9 cellular contexts compared by ENCODE assay signal in genomic region chr6:138590796-138591709, GRCh38.
DNase-seq lines count a peak whose midpoint lies in the region; ATAC-seq and TF ChIP-seq lines count a peak whose summit lies in the region.
"Had no signal": no experiment of that assay in that cellular context is flagged by ENCODE, and none has a peak within 500 bp of the region (broad histone marks: within the 10 kb centered on the region; RNA-seq: fewer than 3 reads in every experiment).

No MANE protein-coding gene starts in this region.

- ATAC-seq in HG03108 (IDR thresholded peaks at IDR 0.05; ENCODE audit: unreplicated experiment): peak; percentile 28
- ATAC-seq in GM18868 (IDR thresholded peaks at IDR 0.05; ENCODE audit: unreplicated experiment): no peak
- no peak for ATAC-seq in HG03460 (IDR thresholded peaks at IDR 0.05; ENCODE audit: unreplicated experiment)

- H3K27ac ChIP-seq in DOHH2 (ENCODE audit: low read depth, low read length): no peak overlapping the region

- H3K4me1 Mint-ChIP-seq in activated CD4-positive, alpha-beta memory T cell treated with anti-CD3 and anti-CD28 coated beads, Interleukin-2, amount 10 ng/mL, durations not matched to agents 7 days and 5 days: peaks cover 46% of the 10 kb centered on the region
- peaks cover 35% of the 10 kb centered on the region for H3K4me1 Mint-ChIP-seq in neural crest cell

- no peak overlapping the region for H3K4me2 ChIP-seq in DOHH2 (ENCODE audit: low read length)

- H3K4me1 ChIP-seq in DOHH2 (ENCODE audit: control insufficient read depth, low read length): peaks cover 20% of the 10 kb centered on the region

- POLR2A ChIA-PET in activated CD4-positive, alpha-beta memory T cell treated with anti-CD3 and anti-CD28 coated beads, Interleukin-2, amount 10 ng/mL, durations not matched to agents 7 days and 5 days (lab: Charles Lee): no interaction called here

- H3K4me3 Mint-ChIP-seq in activated CD4-positive, alpha-beta memory T cell treated with anti-CD3 and anti-CD28 coated beads, Interleukin-2, amount 10 ng/mL, durations not matched to agents 7 days and 5 days: no peak overlapping the region
- peak overlapping the region; percentile 11 for H3K4me3 Mint-ChIP-seq in neural crest cell
- H3K4me3 Mint-ChIP-seq: stimulated activated naive CD8-positive, alpha-beta T cell treated with anti-CD3 and anti-CD28 coated beads, Interleukin-15, Interleukin-2, amounts not matched to agents 100 ng/mL and 50 ng/mL, for 24 hours had no signal

- H3K9me3 Mint-ChIP-seq in activated CD4-positive, alpha-beta memory T cell treated with anti-CD3 and anti-CD28 coated beads, Interleukin-2, amount 10 ng/mL, durations not matched to agents 7 days and 5 days: no peaks in the 10 kb centered on the region
- no peaks in the 10 kb centered on the region for H3K9me3 Mint-ChIP-seq in neural crest cell
- H3K9me3 Mint-ChIP-seq: stimulated activated naive CD8-positive, alpha-beta T cell treated with anti-CD3 and anti-CD28 coated beads, Interleukin-15, Interleukin-2, amounts not matched to agents 100 ng/mL and 50 ng/mL, for 24 hours had no signal

- H3K79me2 ChIP-seq in DOHH2 (ENCODE audit: control insufficient read depth, low read length): no peaks in the 10 kb centered on the region

- H3K36me3 ChIP-seq in DOHH2 (ENCODE audit: control insufficient read depth, low read length): no peaks in the 10 kb centered on the region

- H3K4me3 ChIP-seq in DOHH2 (ENCODE audit: low read length) (no peak overlapping the region), fibroblast of the aortic adventitia (ENCODE audit: low read depth, low read length) (no peak overlapping the region)

- H3K27me3 ChIP-seq in DOHH2 (ENCODE audit: control insufficient read depth, low read length): no peaks in the 10 kb centered on the region

- H3K27ac Mint-ChIP-seq in activated CD4-positive, alpha-beta memory T cell treated with anti-CD3 and anti-CD28 coated beads, Interleukin-2, amount 10 ng/mL, durations not matched to agents 7 days and 5 days: no peak overlapping the region
- no peak overlapping the region for H3K27ac Mint-ChIP-seq in neural crest cell (ENCODE audit: unreplicated experiment)
- H3K27ac Mint-ChIP-seq: stimulated activated naive CD8-positive, alpha-beta T cell treated with anti-CD3 and anti-CD28 coated beads, Interleukin-15, Interleukin-2, amounts not matched to agents 100 ng/mL and 50 ng/mL, for 24 hours had no signal

- DNase-seq in NCI-H524 treated with DMSO at 0.1 percent for 48 hours (lab: John Stamatoyannopoulos, UW) (peak; percentile 9), fibroblast of the aortic adventitia (ENCODE audit: low read depth) (peak; percentile 85), neural crest cell (ENCODE audit: low read depth, low spot score) (peak; percentile 64)
- peak; percentile 49 for DNase-seq in activated CD4-positive, alpha-beta memory T cell treated with anti-CD3 and anti-CD28 coated beads, Interleukin-2, amount 10 ng/mL, durations not matched to agents 7 days and 5 days

- no peaks in the 10 kb centered on the region for H3K27me3 Mint-ChIP-seq in activated CD4-positive, alpha-beta memory T cell treated with anti-CD3 and anti-CD28 coated beads, Interleukin-2, amount 10 ng/mL, durations not matched to agents 7 days and 5 days
- no peaks in the 10 kb centered on the region for H3K27me3 Mint-ChIP-seq in neural crest cell (ENCODE audit: low read depth)
- H3K27me3 Mint-ChIP-seq: stimulated activated naive CD8-positive, alpha-beta T cell treated with anti-CD3 and anti-CD28 coated beads, Interleukin-15, Interleukin-2, amounts not matched to agents 100 ng/mL and 50 ng/mL, for 24 hours had no signal

- CTCF ChIA-PET in activated CD4-positive, alpha-beta memory T cell treated with anti-CD3 and anti-CD28 coated beads, Interleukin-2, amount 10 ng/mL, durations not matched to agents 7 days and 5 days (lab: Charles Lee): interaction anchor here (0.6 to 5.9 kb wide), 14 partner anchors 12 to 773 kb away, joined by 3 to 71 read pairs (median 3); partner anchors contain the start of gene CCDC28A

- no peaks in the 10 kb centered on the region for H3K9me2 ChIP-seq in DOHH2 (replicated peaks; ENCODE audit: control insufficient read depth, low read length)

- H3K9me3 ChIP-seq in DOHH2 (ENCODE audit: control insufficient read depth, insufficient read depth, low read length): no peaks in the 10 kb centered on the region

- H4K20me1 ChIP-seq in DOHH2 (ENCODE audit: control insufficient read depth, insufficient read depth, low read depth, low read length): no peaks in the 10 kb centered on the region

- no peaks in the 10 kb centered on the region for H3K36me3 Mint-ChIP-seq in activated CD4-positive, alpha-beta memory T cell treated with anti-CD3 and anti-CD28 coated beads, Interleukin-2, amount 10 ng/mL, durations not matched to agents 7 days and 5 days (ENCODE audit: low read depth)
- no peaks in the 10 kb centered on the region for H3K36me3 Mint-ChIP-seq in neural crest cell (ENCODE audit: low read depth)

- TF ChIP-seq CTCF in DOHH2 (IDR thresholded peaks at IDR 0.05; ENCODE audit: low read depth, low read length, poor library complexity, severe bottlenecking) (peak; percentile 90), fibroblast of the aortic adventitia (IDR thresholded peaks at IDR 0.05; ENCODE audit: insufficient read depth, low read length) (peak; percentile 92), neural crest cell (conservative IDR thresholded peaks at IDR 0.05) (peak; percentile 90)

- H3F3A ChIP-seq in DOHH2 (ENCODE audit: control insufficient read depth, insufficient read depth): no peaks in the 10 kb centered on the region

Comparison
In these comparisons a context has a peak if more than half of its experiments do, and no peak if none do; other contexts are left out.
1. DNase-seq: peak in every context shown above with its lines; median percentile 85 in fibroblast of the aortic adventitia; 64 in neural crest cell; 49 in activated CD4-positive, alpha-beta memory T cell treated with anti-CD3 and anti-CD28 coated beads, Interleukin-2, amount 10 ng/mL, durations not matched to agents 7 days and 5 days; 9 in NCI-H524 treated with DMSO at 0.1 percent for 48 hours.